ENCODE assay signal across 8 cellular contexts in the genomic region with DNA sequence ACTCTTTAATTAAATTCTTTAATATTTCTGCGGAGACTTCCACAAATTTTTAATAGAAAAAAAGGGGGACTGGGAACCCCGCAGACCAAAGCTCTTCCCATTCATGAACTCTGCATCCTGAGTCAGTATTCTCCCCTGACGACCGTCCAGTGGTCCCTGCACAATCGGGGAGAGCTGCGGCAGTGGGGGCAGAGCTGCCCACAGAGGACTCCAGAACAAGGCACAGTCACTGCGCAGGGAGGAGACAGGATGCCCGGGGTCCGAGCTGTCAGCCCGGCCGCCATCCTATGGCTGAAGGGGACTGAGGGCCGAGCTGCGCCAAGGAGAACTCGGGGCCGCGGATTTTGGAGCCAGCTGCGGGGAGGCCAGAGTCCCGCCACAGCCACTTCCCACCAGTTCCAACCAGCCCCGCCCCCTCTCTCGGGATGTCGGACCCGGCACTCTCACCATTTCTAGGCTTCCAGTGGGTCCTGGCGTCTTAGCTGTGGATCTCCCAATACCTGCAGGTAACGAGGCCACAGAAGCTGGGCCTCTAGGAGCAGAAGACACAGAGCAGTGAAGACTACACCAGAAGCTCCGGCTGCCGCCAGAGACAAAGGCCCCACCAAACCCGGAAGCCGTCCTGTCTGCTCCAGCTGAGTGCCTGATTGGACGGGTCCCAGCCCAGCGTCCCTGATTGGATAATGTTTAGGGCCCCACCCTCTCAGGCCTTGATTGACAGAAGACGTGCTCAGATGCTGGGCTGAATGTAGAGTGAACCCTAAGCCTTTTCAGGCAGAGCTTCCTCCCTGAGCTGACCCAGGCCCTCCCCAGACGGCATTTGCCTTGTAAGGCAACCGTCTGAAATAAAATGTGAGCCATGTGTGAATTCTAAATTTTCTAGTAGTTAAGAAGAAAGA. TPM values are rescaled to one million over a fixed set of nuclear protein-coding genes. Genes with fewer than 3 reads are reported as not detected.
A peak's percentile ranks its signal among the peaks of the same experiment; 100 is the strongest.
DNase-seq lines count a peak whose midpoint lies in the region; ATAC-seq and TF ChIP-seq lines count a peak whose summit lies in the region.

A gene with protein sequence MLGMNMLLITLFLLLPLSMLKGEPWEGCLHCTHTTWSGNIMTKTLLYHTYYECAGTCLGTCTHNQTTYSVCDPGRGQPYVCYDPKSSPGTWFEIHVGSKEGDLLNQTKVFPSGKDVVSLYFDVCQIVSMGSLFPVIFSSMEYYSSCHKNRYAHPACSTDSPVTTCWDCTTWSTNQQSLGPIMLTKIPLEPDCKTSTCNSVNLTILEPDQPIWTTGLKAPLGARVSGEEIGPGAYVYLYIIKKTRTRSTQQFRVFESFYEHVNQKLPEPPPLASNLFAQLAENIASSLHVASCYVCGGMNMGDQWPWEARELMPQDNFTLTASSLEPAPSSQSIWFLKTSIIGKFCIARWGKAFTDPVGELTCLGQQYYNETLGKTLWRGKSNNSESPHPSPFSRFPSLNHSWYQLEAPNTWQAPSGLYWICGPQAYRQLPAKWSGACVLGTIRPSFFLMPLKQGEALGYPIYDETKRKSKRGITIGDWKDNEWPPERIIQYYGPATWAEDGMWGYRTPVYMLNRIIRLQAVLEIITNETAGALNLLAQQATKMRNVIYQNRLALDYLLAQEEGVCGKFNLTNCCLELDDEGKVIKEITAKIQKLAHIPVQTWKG (minus strand): TSS at position 594 of the 899 bp plus-strand sequence. CDS start 13,661 bp downstream, outside the sequence.

- H3K36me3 ChIP-seq in duodenal mucosa (ENCODE audit: control insufficient read depth in 1 of 2, insufficient read depth in 2 of 2, low read length in 2 of 2): peaks cover 0 to 3% of the 10 kb centered on the region in 2 donors
- no peaks in the 10 kb centered on the region for H3K36me3 ChIP-seq in right lobe of liver

- intact Hi-C loops in right lobe of liver (cut with DNase I): no loop called here

- DNase-seq in C1 segment of cervical spinal cord (lab: John Stamatoyannopoulos, UW) (peak; percentile 69 to 98 (median 92)), NCI-H774 (lab: John Stamatoyannopoulos, UW) (peak; percentile 94), right lobe of liver (peak; percentile 94 to 97 (median 97))
- DNase-seq in activated CD4-positive, alpha-beta T cell treated with anti-CD3 and anti-CD28 coated beads, Interleukin-2, amount 50 U/mL, for 48 hours: peak; percentile 87 to 93
- peak; percentile 81 to 93 for DNase-seq in stimulated activated CD4-positive, alpha-beta T cell treated with anti-CD3 and anti-CD28 coated beads, Interleukin-4, amount 100 ng/mL, for 4 hours

- H3K27ac ChIP-seq in duodenal mucosa (ENCODE audit: low read depth, low read length) (peak within 1 kb of the TSS; percentile 78), right lobe of liver (peak within 1 kb of the TSS; percentile 57 to 85 (median 80))

- H3K4me3 ChIP-seq in duodenal mucosa (ENCODE audit: low read depth in 1 of 2, low read length in 2 of 2) (peak within 1 kb of the TSS; percentile 88 to 89), right lobe of liver (peak within 1 kb of the TSS; percentile 66 to 81 (median 70))

- ATAC-seq in GM19351 (IDR thresholded peaks at IDR 0.05; ENCODE audit: unreplicated experiment) (peak; percentile 100), HG03521 (IDR thresholded peaks at IDR 0.05; ENCODE audit: unreplicated experiment) (peak; percentile 100), right lobe of liver (peak; percentile 99 to 100 (median 100))

- peaks cover 0 to 5% of the 10 kb centered on the region in 2 donors for H3K9me3 ChIP-seq in duodenal mucosa (ENCODE audit: control insufficient read depth in 1 of 2, low read length in 2 of 2)
- no peaks in the 10 kb centered on the region for H3K9me3 ChIP-seq in right lobe of liver

- peak; percentile 96 for TF ChIP-seq POLR2A in right lobe of liver (IDR thresholded peaks at IDR 0.05)

- H3K27me3 ChIP-seq in duodenal mucosa (ENCODE audit: control insufficient read depth in 1 of 2, insufficient read depth in 2 of 2, low read length in 2 of 2): no peaks in the 10 kb centered on the region
- H3K27me3 ChIP-seq in right lobe of liver: no peaks in the 10 kb centered on the region

- H3K4me1 ChIP-seq in duodenal mucosa (ENCODE audit: control insufficient read depth in 1 of 2, insufficient read depth in 2 of 2, low read length in 2 of 2): peaks cover 0 to 9% of the 10 kb centered on the region in 2 donors
- peaks cover 0 to 24% (median 10%) of the 10 kb centered on the region in 4 donors for H3K4me1 ChIP-seq in right lobe of liver

- 1% methylated on average over 23 of the region's 33 CpGs for WGBS in right lobe of liver (ENCODE audit: insufficient coverage, low coverage, low lambda C conversion rate, missing lambda C conversion rate)

- TF ChIP-seq CTCF in right lobe of liver (IDR thresholded peaks at IDR 0.05): no peak

- H3K9ac ChIP-seq in duodenal mucosa (ENCODE audit: low read depth in 1 of 2, low read length in 2 of 2): peak within 1 kb of the TSS; percentile 79 to 85

RNA-seq across cellular contexts. Expression of the gene that starts here (rescaled TPM):
- total RNA-seq in right lobe of liver: 1 to 10 TPM; 4.2 to 5.3 (median 4.9) TPM

Comparison
In these comparisons a context has a peak if more than half of its experiments do, and no peak if none do; other contexts are left out.
1. Peak in every context shown above with its lines: DNase-seq, ATAC-seq, H3K4me3 ChIP-seq and H3K27ac ChIP-seq.